In genomic region chr2:127386764-127387654, GRCh38 we compare ENCODE assay signal across 1 cellular context.
A peak's percentile ranks its signal among the peaks of the same experiment; 100 is the strongest.
TF ChIP-seq lines count a peak whose summit lies in the region.

No MANE protein-coding gene starts in this region.

TF ChIP-seq in K562, 482 proteins besides CTCF, POLR2A, EP300 and RAD21 (continued from another document and continues in another):
- no peak for TF ChIP-seq BRF2 (IDR thresholded peaks at IDR 0.05; ENCODE audit: borderline replicate concordance, insufficient read depth, insufficient read length)
- TF ChIP-seq FOXP1 (CRISPR knock-in tag; IDR thresholded peaks at IDR 0.05): no peak
- peak in 1 of 2 experiments; percentile 47; a peak in 2 of 4 replicates for TF ChIP-seq NRF1 (conservative IDR thresholded peaks at IDR 0.05 in 1 of 2, IDR thresholded peaks at IDR 0.05 in 1 of 2)
- no peak for TF ChIP-seq FOXA1 (IDR thresholded peaks at IDR 0.05; ENCODE audit: borderline replicate concordance)
- TF ChIP-seq GABPB1 (CRISPR knock-in tag; IDR thresholded peaks at IDR 0.05): no peak
- peak; percentile 77; the same call in 1 of the 2 replicates for TF ChIP-seq TGIF2 (CRISPR knock-in tag; IDR thresholded peaks at IDR 0.05)
- no peak for TF ChIP-seq ZNF280B (CRISPR knock-in tag; IDR thresholded peaks at IDR 0.05)
- TF ChIP-seq COPS2 (conservative IDR thresholded peaks at IDR 0.05): no peak
- no peak for TF ChIP-seq ZFP30 (CRISPR knock-in tag; IDR thresholded peaks at IDR 0.05; ENCODE audit: borderline replicate concordance)
- no peak for TF ChIP-seq ZNF232 (CRISPR knock-in tag; IDR thresholded peaks at IDR 0.05)
- TF ChIP-seq PHTF2 (CRISPR knock-in tag; IDR thresholded peaks at IDR 0.05): no peak
- no peak for TF ChIP-seq MAFK (IDR thresholded peaks at IDR 0.05; ENCODE audit: low read length)
- TF ChIP-seq, protein P1, sequence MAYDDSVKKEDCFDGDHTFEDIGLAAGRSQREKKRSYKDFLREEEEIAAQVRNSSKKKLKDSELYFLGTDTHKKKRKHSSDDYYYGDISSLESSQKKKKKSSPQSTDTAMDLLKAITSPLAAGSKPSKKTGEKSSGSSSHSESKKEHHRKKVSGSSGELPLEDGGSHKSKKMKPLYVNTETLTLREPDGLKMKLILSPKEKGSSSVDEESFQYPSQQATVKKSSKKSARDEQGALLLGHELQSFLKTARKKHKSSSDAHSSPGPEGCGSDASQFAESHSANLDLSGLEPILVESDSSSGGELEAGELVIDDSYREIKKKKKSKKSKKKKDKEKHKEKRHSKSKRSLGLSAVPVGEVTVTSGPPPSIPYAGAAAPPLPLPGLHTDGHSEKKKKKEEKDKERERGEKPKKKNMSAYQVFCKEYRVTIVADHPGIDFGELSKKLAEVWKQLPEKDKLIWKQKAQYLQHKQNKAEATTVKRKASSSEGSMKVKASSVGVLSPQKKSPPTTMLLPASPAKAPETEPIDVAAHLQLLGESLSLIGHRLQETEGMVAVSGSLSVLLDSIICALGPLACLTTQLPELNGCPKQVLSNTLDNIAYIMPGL (CRISPR knock-in tag; IDR thresholded peaks at IDR 0.05): no peak
- no peak for TF ChIP-seq ZNF699 (CRISPR knock-in tag; IDR thresholded peaks at IDR 0.05; ENCODE audit: insufficient replicate concordance)
- no peak for TF ChIP-seq ZNF551 (CRISPR knock-in tag; IDR thresholded peaks at IDR 0.05)
- TF ChIP-seq GMEB1 (CRISPR knock-in tag; IDR thresholded peaks at IDR 0.05): peak; percentile 93
- TF ChIP-seq ZNF347 (CRISPR knock-in tag; IDR thresholded peaks at IDR 0.05; ENCODE audit: low read depth): no peak
- TF ChIP-seq JUN (IDR thresholded peaks at IDR 0.05; ENCODE audit: borderline replicate concordance, low read depth, low read length): no peak
- TF ChIP-seq JUN (CRISPR knock-in tag; IDR thresholded peaks at IDR 0.05; ENCODE audit: borderline replicate concordance): no peak
- TF ChIP-seq CTBP1 (IDR thresholded peaks at IDR 0.05; ENCODE audit: borderline replicate concordance): peak; percentile 42
- TF ChIP-seq CREB1 (IDR thresholded peaks at IDR 0.05): no peak
- no peak for TF ChIP-seq CREB1 (CRISPR knock-in tag; IDR thresholded peaks at IDR 0.05)
- no peak for TF ChIP-seq ZBED1 (IDR thresholded peaks at IDR 0.05)
- TF ChIP-seq PTTG1 (tag; IDR thresholded peaks at IDR 0.05; ENCODE audit: low read depth): no peak
- TF ChIP-seq POLR2B (IDR thresholded peaks at IDR 0.05; ENCODE audit: low read depth, partially characterized antibody): no peak
- TF ChIP-seq NEUROD1 (IDR thresholded peaks at IDR 0.05; ENCODE audit: borderline replicate concordance, low read depth, low read length, partially characterized antibody): no peak
- TF ChIP-seq ZNF165 (CRISPR knock-in tag; IDR thresholded peaks at IDR 0.05; ENCODE audit: borderline replicate concordance): no peak
- TF ChIP-seq ZNF695 (CRISPR knock-in tag; IDR thresholded peaks at IDR 0.05): no peak
- TF ChIP-seq, protein P2, sequence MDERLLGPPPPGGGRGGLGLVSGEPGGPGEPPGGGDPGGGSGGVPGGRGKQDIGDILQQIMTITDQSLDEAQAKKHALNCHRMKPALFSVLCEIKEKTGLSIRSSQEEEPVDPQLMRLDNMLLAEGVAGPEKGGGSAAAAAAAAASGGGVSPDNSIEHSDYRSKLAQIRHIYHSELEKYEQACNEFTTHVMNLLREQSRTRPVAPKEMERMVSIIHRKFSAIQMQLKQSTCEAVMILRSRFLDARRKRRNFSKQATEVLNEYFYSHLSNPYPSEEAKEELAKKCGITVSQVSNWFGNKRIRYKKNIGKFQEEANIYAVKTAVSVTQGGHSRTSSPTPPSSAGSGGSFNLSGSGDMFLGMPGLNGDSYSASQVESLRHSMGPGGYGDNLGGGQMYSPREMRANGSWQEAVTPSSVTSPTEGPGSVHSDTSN (CRISPR knock-in tag; IDR thresholded peaks at IDR 0.05; ENCODE audit: low read depth): no peak
- TF ChIP-seq, protein P2 (tag; conservative IDR thresholded peaks at IDR 0.05; ENCODE audit: low read depth): no peak
- TF ChIP-seq EHMT2 (IDR thresholded peaks at IDR 0.05): no peak
- TF ChIP-seq CEBPB (tag; IDR thresholded peaks at IDR 0.05): no peak
- no peak for TF ChIP-seq CHD1 (IDR thresholded peaks at IDR 0.05; ENCODE audit: low read length)
- no peak for TF ChIP-seq ZNF740 (CRISPR knock-in tag; IDR thresholded peaks at IDR 0.05)
- no peak for TF ChIP-seq ZNF740 (tag; IDR thresholded peaks at IDR 0.05)
- TF ChIP-seq RBFOX2 (IDR thresholded peaks at IDR 0.05; ENCODE audit: low read depth, low read length): no peak
- no peak for TF ChIP-seq CCAR2 (IDR thresholded peaks at IDR 0.05; ENCODE audit: low read depth, low read length)
- TF ChIP-seq TOE1 (IDR thresholded peaks at IDR 0.05; ENCODE audit: borderline replicate concordance): no peak
- no peak for TF ChIP-seq TOE1 (CRISPR knock-in tag; IDR thresholded peaks at IDR 0.05; ENCODE audit: borderline replicate concordance, low read depth)
- TF ChIP-seq MTA2 (IDR thresholded peaks at IDR 0.05; ENCODE audit: low read depth): no peak
- no peak for TF ChIP-seq KAT7 (CRISPR knock-in tag; IDR thresholded peaks at IDR 0.05; ENCODE audit: borderline replicate concordance)
- no peak for TF ChIP-seq FIP1L1 (IDR thresholded peaks at IDR 0.05; ENCODE audit: low read depth, low read length, poor library complexity, severe bottlenecking)
- TF ChIP-seq, protein P3, sequence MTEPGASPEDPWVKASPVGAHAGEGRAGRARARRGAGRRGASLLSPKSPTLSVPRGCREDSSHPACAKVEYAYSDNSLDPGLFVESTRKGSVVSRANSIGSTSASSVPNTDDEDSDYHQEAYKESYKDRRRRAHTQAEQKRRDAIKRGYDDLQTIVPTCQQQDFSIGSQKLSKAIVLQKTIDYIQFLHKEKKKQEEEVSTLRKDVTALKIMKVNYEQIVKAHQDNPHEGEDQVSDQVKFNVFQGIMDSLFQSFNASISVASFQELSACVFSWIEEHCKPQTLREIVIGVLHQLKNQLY (CRISPR knock-in tag; conservative IDR thresholded peaks at IDR 0.05): no peak
- peak; percentile 52; the same call in 1 of the 2 replicates for TF ChIP-seq ZNF589 (CRISPR knock-in tag; IDR thresholded peaks at IDR 0.05; ENCODE audit: low read depth)
- no peak for TF ChIP-seq STAT5B (CRISPR knock-in tag; IDR thresholded peaks at IDR 0.05)
- TF ChIP-seq ZNF77 (CRISPR knock-in tag; IDR thresholded peaks at IDR 0.05): no peak
- 0 out of 2 replicates have a peak, but pooled peaks have one; percentile 6 for TF ChIP-seq TCF7 (IDR thresholded peaks at IDR 0.05; ENCODE audit: borderline replicate concordance)
- no peak for TF ChIP-seq ZZZ3 (IDR thresholded peaks at IDR 0.05)
- TF ChIP-seq SMARCE1 (IDR thresholded peaks at IDR 0.05): no peak
- TF ChIP-seq PTRF (tag; IDR thresholded peaks at IDR 0.05): no peak
- TF ChIP-seq, protein P4, sequence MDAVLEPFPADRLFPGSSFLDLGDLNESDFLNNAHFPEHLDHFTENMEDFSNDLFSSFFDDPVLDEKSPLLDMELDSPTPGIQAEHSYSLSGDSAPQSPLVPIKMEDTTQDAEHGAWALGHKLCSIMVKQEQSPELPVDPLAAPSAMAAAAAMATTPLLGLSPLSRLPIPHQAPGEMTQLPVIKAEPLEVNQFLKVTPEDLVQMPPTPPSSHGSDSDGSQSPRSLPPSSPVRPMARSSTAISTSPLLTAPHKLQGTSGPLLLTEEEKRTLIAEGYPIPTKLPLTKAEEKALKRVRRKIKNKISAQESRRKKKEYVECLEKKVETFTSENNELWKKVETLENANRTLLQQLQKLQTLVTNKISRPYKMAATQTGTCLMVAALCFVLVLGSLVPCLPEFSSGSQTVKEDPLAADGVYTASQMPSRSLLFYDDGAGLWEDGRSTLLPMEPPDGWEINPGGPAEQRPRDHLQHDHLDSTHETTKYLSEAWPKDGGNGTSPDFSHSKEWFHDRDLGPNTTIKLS (IDR thresholded peaks at IDR 0.05; ENCODE audit: borderline replicate concordance, low read depth): no peak
- no peak for TF ChIP-seq MTA3 (IDR thresholded peaks at IDR 0.05; ENCODE audit: borderline replicate concordance)
- TF ChIP-seq KDM4B (IDR thresholded peaks at IDR 0.05; ENCODE audit: borderline replicate concordance in 2 of 2, low read depth in 1 of 2): no peak
- TF ChIP-seq POLR2H (tag; IDR thresholded peaks at IDR 0.05; ENCODE audit: low read depth): no peak
- TF ChIP-seq RFX1 (IDR thresholded peaks at IDR 0.05): no peak
- no peak for TF ChIP-seq RFX7 (CRISPR knock-in tag; IDR thresholded peaks at IDR 0.05)
- no peak for TF ChIP-seq MBD1 (CRISPR knock-in tag; IDR thresholded peaks at IDR 0.05)
- TF ChIP-seq, protein P5, sequence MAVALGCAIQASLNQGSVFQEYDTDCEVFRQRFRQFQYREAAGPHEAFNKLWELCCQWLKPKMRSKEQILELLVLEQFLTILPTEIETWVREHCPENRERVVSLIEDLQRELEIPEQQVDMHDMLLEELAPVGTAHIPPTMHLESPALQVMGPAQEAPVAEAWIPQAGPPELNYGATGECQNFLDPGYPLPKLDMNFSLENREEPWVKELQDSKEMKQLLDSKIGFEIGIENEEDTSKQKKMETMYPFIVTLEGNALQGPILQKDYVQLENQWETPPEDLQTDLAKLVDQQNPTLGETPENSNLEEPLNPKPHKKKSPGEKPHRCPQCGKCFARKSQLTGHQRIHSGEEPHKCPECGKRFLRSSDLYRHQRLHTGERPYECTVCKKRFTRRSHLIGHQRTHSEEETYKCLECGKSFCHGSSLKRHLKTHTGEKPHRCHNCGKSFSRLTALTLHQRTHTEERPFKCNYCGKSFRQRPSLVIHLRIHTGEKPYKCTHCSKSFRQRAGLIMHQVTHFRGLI (CRISPR knock-in tag; IDR thresholded peaks at IDR 0.05): no peak
- TF ChIP-seq ZSCAN29 (IDR thresholded peaks at IDR 0.05): no peak
- TF ChIP-seq, protein P6, sequence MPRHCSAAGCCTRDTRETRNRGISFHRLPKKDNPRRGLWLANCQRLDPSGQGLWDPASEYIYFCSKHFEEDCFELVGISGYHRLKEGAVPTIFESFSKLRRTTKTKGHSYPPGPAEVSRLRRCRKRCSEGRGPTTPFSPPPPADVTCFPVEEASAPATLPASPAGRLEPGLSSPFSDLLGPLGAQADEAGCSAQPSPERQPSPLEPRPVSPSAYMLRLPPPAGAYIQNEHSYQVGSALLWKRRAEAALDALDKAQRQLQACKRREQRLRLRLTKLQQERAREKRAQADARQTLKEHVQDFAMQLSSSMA (CRISPR knock-in tag; IDR thresholded peaks at IDR 0.05): no peak
- peak; percentile 62; the same call in 1 of the 2 replicates for TF ChIP-seq PHF21A (IDR thresholded peaks at IDR 0.05; ENCODE audit: borderline replicate concordance, low read depth)
- TF ChIP-seq HOXB6 (CRISPR knock-in tag; IDR thresholded peaks at IDR 0.05; ENCODE audit: borderline replicate concordance): no peak
